ENCODE assay signal across 1 cellular context in genomic region chr18:46096651-46097300, GRCh38.
TF ChIP-seq lines count a peak whose summit lies in the region.

No MANE protein-coding gene starts in this region.

TF ChIP-seq in HepG2, 621 proteins besides CTCF, POLR2A, EP300 and RAD21:
- TF ChIP-seq SRY (CRISPR knock-in tag; IDR thresholded peaks at IDR 0.05) (0 out of 2 replicates have a peak, but pooled peaks have one; percentile 26), CREB1 (IDR thresholded peaks at IDR 0.05) (0 out of 2 replicates have a peak, but pooled peaks have one; percentile 8), CREB1 (CRISPR knock-in tag; IDR thresholded peaks at IDR 0.05) (no peak), ZNF558 (CRISPR knock-in tag; IDR thresholded peaks at IDR 0.05; ENCODE audit: borderline replicate concordance) (0 out of 2 replicates have a peak, but pooled peaks have one; percentile 48), THRA (CRISPR knock-in tag; IDR thresholded peaks at IDR 0.05; ENCODE audit: borderline replicate concordance) (no peak)
TF ChIP-seq in HepG2: peak in this region for 3.
